ENCODE assay signal across 8 cellular contexts in genomic region chr10:72260588-72261322, GRCh38. TPM values are rescaled to one million over a fixed set of nuclear protein-coding genes. Genes with fewer than 3 reads are reported as not detected.
DNase-seq lines count a peak whose midpoint lies in the region; ATAC-seq, FAIRE-seq and TF ChIP-seq lines count a peak whose summit lies in the region.

No MANE protein-coding gene starts in this region.

- H3K4me3 ChIP-seq in HUES64 (ENCODE audit: low read length) = peak overlapping the region; percentile 54
- H3K4me3 ChIP-seq in SJSA1 = peak overlapping the region; percentile 37
- H3K4me3 ChIP-seq in thyroid gland (replicated peaks in 1 of 3) = peak overlapping the region; percentile 19 to 34 (median 22)

- no peak for FAIRE-seq in D721Med (lab: Jason Lieb, UNC)

- H3K27me3 ChIP-seq in HUES64 (ENCODE audit: insufficient read depth, low read length) (no peaks in the 10 kb centered on the region), SJSA1 (replicated peaks) (no peaks in the 10 kb centered on the region), thyroid gland (no peaks in the 10 kb centered on the region)

- ATAC-seq in GM21515 (IDR thresholded peaks at IDR 0.05; ENCODE audit: unreplicated experiment) (peak; percentile 53), omental fat pad (ENCODE audit: low FRiP score) (peak; percentile 80)

- H3K4me1 ChIP-seq in HUES64 (ENCODE audit: insufficient read depth, low read length) (peaks cover 38% of the 10 kb centered on the region), SJSA1 (replicated peaks) (peaks cover 40% of the 10 kb centered on the region), thyroid gland (peaks cover 52 to 75% of the 10 kb centered on the region in 2 donors)

- H3K9ac ChIP-seq in HUES64 (ENCODE audit: low read depth, low read length) = peak overlapping the region; percentile 78

- H3K36me3 ChIP-seq in HUES64 (ENCODE audit: insufficient read depth, low read length) (no peaks in the 10 kb centered on the region), SJSA1 (no peaks in the 10 kb centered on the region), thyroid gland (no peaks in the 10 kb centered on the region)

- H3K27ac ChIP-seq in HUES64 (ENCODE audit: low read depth, low read length) (peak overlapping the region; percentile 98), SJSA1 (peak overlapping the region; percentile 83), thyroid gland (peak overlapping the region; percentile 78 to 95 (median 85))

- 2% methylated on average over 37 of the region's 38 CpGs for WGBS in HUES64
- WGBS in thyroid gland, 2 donors = 9 to 22% methylated on average over 13 to 33 of the region's 38 CpGs

- H3K9me3 ChIP-seq in HUES64 (ENCODE audit: insufficient read depth, low read depth, low read length) = no peaks in the 10 kb centered on the region
- H3K9me3 ChIP-seq in SJSA1 (replicated peaks) = no peaks in the 10 kb centered on the region
- H3K9me3 ChIP-seq in thyroid gland = no peaks in the 10 kb centered on the region

- peak; percentile 87 for DNase-seq in D721Med (ENCODE audit: insufficient read length, low spot score)
- DNase-seq in SJSA1 (ENCODE audit: low read depth in 1 of 2, low spot score in 2 of 2) = peak; percentile 94 to 95
- DNase-seq in activated naive CD4-positive, alpha-beta T cell treated with Interleukin-2 at 50 U/mL for 16 hours = peak; percentile 83
- peak; percentile 88 for DNase-seq in globus pallidus (ENCODE audit: low spot score)
- DNase-seq in omental fat pad (ENCODE audit: low spot score) = no peak
- DNase-seq in thyroid gland = peak; percentile 85

- peak in 1 of 2 donors; percentile 49 for TF ChIP-seq POLR2A in thyroid gland (IDR thresholded peaks at IDR 0.05)

- intact Hi-C loops in thyroid gland (cut with DNase I) = loop anchor here (5.0 kb wide), 1 partner anchor 67 kb away; no protein-coding TSS in a partner anchor

- TF ChIP-seq CTCF in D721Med (IDR thresholded peaks at IDR 0.05; ENCODE audit: insufficient read depth, missing control alignments) (peak; percentile 1), omental fat pad (IDR thresholded peaks at IDR 0.05) (no peak), thyroid gland (IDR thresholded peaks at IDR 0.05) (no peak)

RNA-seq across cellular contexts. Expression of gene DDIT4, which starts 13.0 kb away (rescaled TPM):
- 23.1 TPM for polyA plus RNA-seq in HUES64 (2013, experiment 1 of 2)
- polyA plus RNA-seq in HUES64 (2013, experiment 2 of 2) = 25.9 TPM
- total RNA-seq in SJSA1 (2014; rRNA removed; shearing (Covaris generic)) = 13.6 and 20.6 TPM in 2 replicates
- total RNA-seq in omental fat pad = 100 to 1,000 TPM in 3 of 4 donors, 10 to 100 TPM in 1; 56.2 to 527 (median 185) TPM
- total RNA-seq in thyroid gland = 100 to 1,000 TPM in 3 of 4 donors, 10 to 100 TPM in 1; 93.0 to 309 (median 134) TPM

RNA-seq across cellular contexts. Expression of gene ASCC1, which starts 44.7 kb away (rescaled TPM):
- polyA plus RNA-seq in HUES64 (2013, experiment 1 of 2) = 25.0 TPM
- 31.3 TPM for polyA plus RNA-seq in HUES64 (2013, experiment 2 of 2)
- total RNA-seq in SJSA1 (2014; rRNA removed; shearing (Covaris generic)) = 39.4 and 51.1 TPM in 2 replicates
- 10 to 100 TPM; 21.3 to 34.5 (median 26.3) TPM for total RNA-seq in omental fat pad
- 10 to 100 TPM; 26.7 to 30.3 (median 28.1) TPM for total RNA-seq in thyroid gland

RNA-seq across cellular contexts. Expression of gene ANAPC16, which starts 44.9 kb away (rescaled TPM):
- polyA plus RNA-seq in HUES64 (2013, experiment 1 of 2) = 49.6 TPM
- polyA plus RNA-seq in HUES64 (2013, experiment 2 of 2) = 60.2 TPM
- total RNA-seq in SJSA1 (2014; rRNA removed; shearing (Covaris generic)) = 28.6 and 89.9 TPM in 2 replicates
- total RNA-seq in omental fat pad = 10 to 100 TPM; 52.2 to 97.6 (median 76.3) TPM
- total RNA-seq in thyroid gland = 100 to 1,000 TPM; 100 to 214 (median 129) TPM
